Comparison of ENCODE assay signal across 19 cellular contexts in the genomic region with DNA sequence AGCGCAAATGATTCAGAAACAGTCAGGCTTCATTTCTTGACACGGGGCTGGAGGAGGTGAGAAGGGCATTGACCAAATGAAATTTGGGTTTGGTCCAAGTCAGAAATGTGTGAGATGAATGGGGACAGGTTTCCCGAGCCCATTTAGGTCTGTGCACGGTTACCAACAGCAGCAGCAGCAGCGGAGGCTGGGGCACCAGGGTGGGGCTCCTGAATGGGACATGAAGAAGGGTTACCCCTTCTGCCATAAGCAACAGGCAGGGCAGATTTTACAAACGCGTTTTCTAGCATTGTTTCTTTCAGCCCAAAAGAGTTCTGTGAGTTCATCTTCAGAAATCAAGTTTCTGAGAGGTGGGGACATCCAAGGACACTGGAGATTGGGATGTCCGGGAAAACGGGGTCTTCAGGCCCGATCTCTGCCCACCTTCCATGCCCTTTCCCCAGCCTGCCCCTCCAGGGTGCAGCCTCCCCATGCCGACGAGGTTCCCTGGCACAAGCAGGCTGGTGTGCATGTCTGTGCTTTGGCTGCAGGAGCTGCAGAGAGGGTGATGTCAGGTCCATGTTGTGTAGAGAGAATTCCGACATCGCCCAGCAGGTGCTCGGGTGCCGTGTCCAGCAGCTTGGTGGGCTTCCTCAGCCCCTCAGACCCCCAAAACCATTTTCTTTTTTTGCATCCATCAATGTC.
A peak's percentile ranks its signal among the peaks of the same experiment; 100 is the strongest.
DNase-seq lines count a peak whose midpoint lies in the region; ATAC-seq and TF ChIP-seq lines count a peak whose summit lies in the region.
"Had no signal": no experiment of that assay in that cellular context is flagged by ENCODE, and none has a peak within 500 bp of the region (broad histone marks: within the 10 kb centered on the region; RNA-seq: fewer than 3 reads in every experiment).

No MANE protein-coding gene starts in this region.

- H3K9me3 Mint-ChIP-seq in type B pancreatic cell, result no peaks in the 10 kb centered on the region
- H3K9me3 Mint-ChIP-seq: activated naive CD8-positive, alpha-beta T cell treated with anti-CD3 and anti-CD28 coated beads, Interleukin-2, amount 50 U/mL, for 24 hours; CD8-positive, alpha-beta T cell; T-cell had no signal

- peak overlapping the region; percentile 85; the same call in 1 of the 2 replicates for H3K27ac ChIP-seq in VCaP
- H3K27ac ChIP-seq: heart left ventricle had no signal

- ATAC-seq in Right ventricle myocardium inferior, result no peak
- ATAC-seq in Right ventricle myocardium superior (ENCODE audit: poor library complexity), result no peak
- ATAC-seq in SK-N-SH treated with all-trans-retinoic acid at 6 μM for 48 hours, result no peak
- ATAC-seq: activated naive CD8-positive, alpha-beta T cell treated with anti-CD3 and anti-CD28 coated beads, Interleukin-2, amount 50 U/mL, for 24 hours; CD8-positive, alpha-beta T cell; heart left ventricle; right cardiac atrium; T-cell had no signal

- H3K4me3 Mint-ChIP-seq in type B pancreatic cell, result no peak overlapping the region
- H3K4me3 Mint-ChIP-seq: activated naive CD8-positive, alpha-beta T cell treated with anti-CD3 and anti-CD28 coated beads, Interleukin-2, amount 50 U/mL, for 24 hours; brain; CD8-positive, alpha-beta T cell; T-cell had no signal

- DNase-seq in Right ventricle myocardium inferior (ENCODE audit: missing footprints) (peak; percentile 27), Right ventricle myocardium superior (no peak), islet precursor cell (peak; percentile 43), type B pancreatic cell (ENCODE audit: extremely low spot score, unreplicated experiment) (peak; percentile 56), GDM1 (lab: John Stamatoyannopoulos, UW) (no peak)
- DNase-seq: activated CD4-positive, alpha-beta T cell treated with anti-CD3 and anti-CD28 coated beads, Interleukin-2, amount 50 U/mL, for 48 hours; activated naive CD8-positive, alpha-beta T cell treated with anti-CD3 and anti-CD28 coated beads, Interleukin-2, amount 50 U/mL, for 24 hours; DMS79; MM.1S; NCI-H2171 treated with DMSO at 0.1 percent for 48 hours; SHP77; stimulated activated CD4-positive, alpha-beta T cell treated with anti-CD3 and anti-CD28 coated beads, Interleukin-15, amount 100 ng/mL, for 24 hours had no signal

- intact Hi-C loops in Right ventricle myocardium inferior (cut with DNase I) (no loop called here), Right ventricle myocardium superior (cut with DNase I) (no loop called here)

- peaks cover 41% of the 10 kb centered on the region for H3K4me1 Mint-ChIP-seq in type B pancreatic cell (ENCODE audit: unreplicated experiment)
- H3K4me1 Mint-ChIP-seq: activated naive CD8-positive, alpha-beta T cell treated with anti-CD3 and anti-CD28 coated beads, Interleukin-2, amount 50 U/mL, for 24 hours had no signal

- peaks cover 3% of the 10 kb centered on the region for H3K27me3 Mint-ChIP-seq in type B pancreatic cell
- H3K27me3 Mint-ChIP-seq: brain, T-cell had no signal

- TF ChIP-seq CTCF in VCaP (conservative IDR thresholded peaks at IDR 0.05), result no peak
- no peak for TF ChIP-seq CTCF in type B pancreatic cell (conservative IDR thresholded peaks at IDR 0.05)

- H3K36me3 Mint-ChIP-seq in type B pancreatic cell, result no peaks in the 10 kb centered on the region
- H3K36me3 Mint-ChIP-seq: brain; CD8-positive, alpha-beta T cell; T-cell had no signal

- no peak overlapping the region for H3K27ac Mint-ChIP-seq in type B pancreatic cell
- H3K27ac Mint-ChIP-seq: activated naive CD8-positive, alpha-beta T cell treated with anti-CD3 and anti-CD28 coated beads, Interleukin-2, amount 50 U/mL, for 24 hours; CD8-positive, alpha-beta T cell; T-cell had no signal

TF ChIP-seq in SK-N-SH treated with all-trans-retinoic acid at 6 μM for 48 hours, 23 proteins besides CTCF, POLR2A, EP300 and RAD21:
- TF ChIP-seq TCF4 (CRISPR knock-in tag; IDR thresholded peaks at IDR 0.05; ENCODE audit: borderline replicate concordance) (no peak), CSDC2 (CRISPR knock-in tag; IDR thresholded peaks at IDR 0.05) (no peak), GLIS3 (CRISPR knock-in tag; IDR thresholded peaks at IDR 0.05) (no peak), ZNF565 (CRISPR knock-in tag; conservative IDR thresholded peaks at IDR 0.05; ENCODE audit: low read depth) (no peak)

Comparison
In these comparisons a context has a peak if more than half of its experiments do, and no peak if none do; other contexts are left out.
1. DNase-seq: peak in Right ventricle myocardium inferior (single experiment), islet precursor cell (single experiment) and type B pancreatic cell (single experiment); none in Right ventricle myocardium superior (single experiment) and GDM1 (single experiment).